Comparison of ENCODE assay signal across 21 cellular contexts in the genomic region with DNA sequence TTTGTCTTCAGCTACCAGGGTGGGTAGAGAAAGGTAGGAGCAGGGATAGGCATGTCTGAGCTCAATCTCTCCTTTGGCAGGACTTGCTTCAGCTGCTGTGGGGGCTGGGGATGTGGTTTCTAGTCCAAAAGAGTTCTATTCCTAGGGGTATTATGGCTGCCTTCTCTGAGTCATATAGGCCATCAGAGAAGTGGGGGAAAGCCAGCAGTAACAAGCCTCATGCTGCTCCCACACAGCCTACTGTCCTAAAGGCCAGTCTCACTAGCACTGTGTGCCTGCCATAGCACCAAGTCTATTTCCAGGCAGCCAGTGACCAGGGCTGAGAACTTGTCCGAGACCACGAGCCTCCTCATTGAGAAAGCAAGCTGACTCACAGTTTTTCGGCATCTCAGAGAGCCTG.
"Had no signal": no experiment of that assay in that cellular context is flagged by ENCODE, and none has a peak within 500 bp of the region (broad histone marks: within the 10 kb centered on the region; RNA-seq: fewer than 3 reads in every experiment).

No MANE protein-coding gene starts in this region.

- DNase-seq: IMR-90, Kasumi-1, KG1, MM.1S, NCI-H1048, NCI-H1105, NCI-H1436 treated with DMSO at 0.1 percent for 48 hours, NCI-H1694, NCI-H1930, NCI-H2081, NCI-H2107, NCI-H2227 treated with DMSO at 0.1 percent for 48 hours, NCI-H524, NCI-H69, NCI-H774, Right ventricle myocardium superior, RPMI8226, SIG-M5 had no signal

- H3K4me3 ChIP-seq: SJSA1, SK-N-MC had no signal

- ATAC-seq: HepG2 had no signal
